11 cellular contexts compared by ENCODE assay signal in genomic region chr11:2825261-2825885, GRCh38.
DNase-seq lines count a peak whose midpoint lies in the region; ATAC-seq and TF ChIP-seq lines count a peak whose summit lies in the region.
"Had no signal": no experiment of that assay in that cellular context is flagged by ENCODE, and none has a peak within 500 bp of the region (broad histone marks: within the 10 kb centered on the region; RNA-seq: fewer than 3 reads in every experiment).

No MANE protein-coding gene starts in this region.

- no peaks in the 10 kb centered on the region for H3K27me3 Mint-ChIP-seq in osteocyte (ENCODE audit: unreplicated experiment)

- DNase-seq in AG08396 (ENCODE audit: low spot score) (peak; percentile 90), SW480 (ENCODE audit: low spot score) (peak; percentile 21), foreskin keratinocyte (peak in 1 of 2 donors; percentile 24), osteocyte (ENCODE audit: extremely low spot score, unreplicated experiment) (no peak), NCI-H146 (lab: John Stamatoyannopoulos, UW) (no peak), hippocampal formation (lab: John Stamatoyannopoulos, UW) (no peak)
- DNase-seq in activated CD4-positive, alpha-beta T cell treated with anti-CD3 and anti-CD28 coated beads for 4 hours: no peak
- DNase-seq: CD8-positive, alpha-beta T cell; KG1 had no signal

- peaks cover 11% of the 10 kb centered on the region for H3K36me3 Mint-ChIP-seq in osteocyte (ENCODE audit: unreplicated experiment)

- peak; percentile 29 for ATAC-seq in foreskin keratinocyte
- no peak for ATAC-seq in GM21576 (IDR thresholded peaks at IDR 0.05; ENCODE audit: unreplicated experiment)
- ATAC-seq: CD8-positive, alpha-beta T cell had no signal

- H3K27me3 ChIP-seq in foreskin keratinocyte: peaks cover 6% of the 10 kb centered on the region

- TF ChIP-seq CTCF in foreskin keratinocyte (conservative IDR thresholded peaks at IDR 0.05): no peak
- TF ChIP-seq CTCF in osteocyte (IDR thresholded peaks at IDR 0.05): no peak

- H3K4me3 Mint-ChIP-seq in osteocyte (ENCODE audit: unreplicated experiment): no peak overlapping the region
- H3K4me3 Mint-ChIP-seq: CD8-positive, alpha-beta T cell; central memory CD8-positive, alpha-beta T cell had no signal

- peaks cover 13% of the 10 kb centered on the region for H3K4me1 ChIP-seq in foreskin keratinocyte

- H3K9me3 Mint-ChIP-seq in osteocyte (ENCODE audit: unreplicated experiment): peaks cover 35% of the 10 kb centered on the region

- peak overlapping the region; percentile 21 for H3K27ac ChIP-seq in foreskin keratinocyte

- H3K4me1 Mint-ChIP-seq in osteocyte (ENCODE audit: unreplicated experiment): peaks cover 32% of the 10 kb centered on the region

- H3K27ac Mint-ChIP-seq in osteocyte (ENCODE audit: unreplicated experiment): peak overlapping the region; percentile 87
- H3K27ac Mint-ChIP-seq: CD8-positive, alpha-beta T cell had no signal

Comparison
In these comparisons a context has a peak if more than half of its experiments do, and no peak if none do; other contexts are left out.
1. DNase-seq: peak in AG08396 (single experiment) and SW480 (single experiment); none in osteocyte (single experiment), NCI-H146 (single experiment), hippocampal formation (0 of 2) and activated CD4-positive, alpha-beta T cell treated with anti-CD3 and anti-CD28 coated beads for 4 hours (0 of 2).